8 cellular contexts compared by ENCODE assay signal in the genomic region with DNA sequence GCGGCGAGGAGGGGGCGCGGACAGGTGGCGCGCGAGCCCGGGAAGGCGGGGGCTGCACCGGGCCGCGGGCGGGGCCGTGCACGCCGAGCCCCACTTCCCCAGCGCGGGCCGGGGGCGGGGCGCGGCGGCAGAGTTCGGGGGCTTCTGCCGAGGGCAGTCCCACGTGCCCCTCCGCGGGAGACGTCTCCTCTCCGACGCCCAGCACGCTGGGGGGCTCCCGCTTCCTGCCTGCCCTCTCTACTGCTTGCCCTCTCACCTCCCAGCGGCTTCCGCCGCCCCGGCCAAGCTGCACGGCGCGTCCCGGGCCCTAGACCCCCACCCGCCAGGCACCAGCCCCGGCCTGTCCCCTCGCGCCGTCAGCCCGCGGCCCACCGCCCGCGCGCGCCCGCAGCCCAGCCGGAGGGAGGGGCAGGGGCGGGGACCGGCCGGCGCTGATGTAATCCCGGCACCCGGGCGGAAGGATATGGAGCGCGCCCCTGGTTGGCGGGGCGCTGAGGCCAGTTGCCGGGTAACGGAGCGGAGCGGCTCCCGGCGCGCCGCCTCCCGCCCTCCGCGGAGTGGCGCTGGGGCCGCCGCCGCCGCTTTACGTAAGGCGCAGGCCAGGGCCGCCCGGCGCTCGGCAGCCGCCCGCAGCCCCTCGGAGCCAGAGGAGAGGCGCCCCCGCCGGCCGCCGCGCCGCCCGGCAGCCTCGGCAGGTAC. TPM values are rescaled to one million over a fixed set of nuclear protein-coding genes. Genes with fewer than 3 reads are reported as not detected.
A peak's percentile ranks its signal among the peaks of the same experiment; 100 is the strongest.
DNase-seq lines count a peak whose midpoint lies in the region; ATAC-seq and TF ChIP-seq lines count a peak whose summit lies in the region.

A gene with protein sequence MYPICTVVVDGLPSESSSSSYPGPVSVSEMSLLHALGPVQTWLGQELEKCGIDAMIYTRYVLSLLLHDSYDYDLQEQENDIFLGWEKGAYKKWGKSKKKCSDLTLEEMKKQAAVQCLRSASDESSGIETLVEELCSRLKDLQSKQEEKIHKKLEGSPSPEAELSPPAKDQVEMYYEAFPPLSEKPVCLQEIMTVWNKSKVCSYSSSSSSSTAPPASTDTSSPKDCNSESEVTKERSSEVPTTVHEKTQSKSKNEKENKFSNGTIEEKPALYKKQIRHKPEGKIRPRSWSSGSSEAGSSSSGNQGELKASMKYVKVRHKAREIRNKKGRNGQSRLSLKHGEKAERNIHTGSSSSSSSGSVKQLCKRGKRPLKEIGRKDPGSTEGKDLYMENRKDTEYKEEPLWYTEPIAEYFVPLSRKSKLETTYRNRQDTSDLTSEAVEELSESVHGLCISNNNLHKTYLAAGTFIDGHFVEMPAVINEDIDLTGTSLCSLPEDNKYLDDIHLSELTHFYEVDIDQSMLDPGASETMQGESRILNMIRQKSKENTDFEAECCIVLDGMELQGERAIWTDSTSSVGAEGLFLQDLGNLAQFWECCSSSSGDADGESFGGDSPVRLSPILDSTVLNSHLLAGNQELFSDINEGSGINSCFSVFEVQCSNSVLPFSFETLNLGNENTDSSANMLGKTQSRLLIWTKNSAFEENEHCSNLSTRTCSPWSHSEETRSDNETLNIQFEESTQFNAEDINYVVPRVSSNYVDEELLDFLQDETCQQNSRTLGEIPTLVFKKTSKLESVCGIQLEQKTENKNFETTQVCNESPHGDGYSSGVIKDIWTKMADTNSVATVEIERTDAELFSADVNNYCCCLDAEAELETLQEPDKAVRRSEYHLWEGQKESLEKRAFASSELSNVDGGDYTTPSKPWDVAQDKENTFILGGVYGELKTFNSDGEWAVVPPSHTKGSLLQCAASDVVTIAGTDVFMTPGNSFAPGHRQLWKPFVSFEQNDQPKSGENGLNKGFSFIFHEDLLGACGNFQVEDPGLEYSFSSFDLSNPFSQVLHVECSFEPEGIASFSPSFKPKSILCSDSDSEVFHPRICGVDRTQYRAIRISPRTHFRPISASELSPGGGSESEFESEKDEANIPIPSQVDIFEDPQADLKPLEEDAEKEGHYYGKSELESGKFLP (N-terminal part only) (plus strand): TSS at position 581 of the 699 bp plus-strand sequence. CDS start 41,727 bp downstream, outside the sequence.

- peaks cover 0 to 2% (median under 1%) of the 10 kb centered on the region in 4 donors for H3K36me3 ChIP-seq in liver (ENCODE audit: control insufficient read depth in 4 of 4, insufficient read depth in 3 of 4, low read depth in 1 of 4, low read length in 3 of 4)

- H3K9me3 ChIP-seq in liver (ENCODE audit: control insufficient read depth in 4 of 4, low read length in 3 of 4): no peaks in the 10 kb centered on the region

- peaks cover 4 to 36% (median 28%) of the 10 kb centered on the region in 4 donors for H3K4me1 ChIP-seq in liver (ENCODE audit: control insufficient read depth in 4 of 4, insufficient read depth in 4 of 4, low read length in 3 of 4)

- TF ChIP-seq RAD21 in liver (IDR thresholded peaks at IDR 0.05): no peak

- DNase-seq in C1 segment of cervical spinal cord (lab: John Stamatoyannopoulos, UW) (peak in 13 of 14 donors; percentile 55 to 92 (median 81)), NCI-H748 (lab: John Stamatoyannopoulos, UW; ENCODE audit: unreplicated experiment) (peak; percentile 92)
- DNase-seq in activated CD4-positive, alpha-beta T cell treated with anti-CD3 and anti-CD28 coated beads, Interleukin-2, amount 50 U/mL, for 24 hours (ENCODE audit: low read depth in 1 of 2, low spot score in 1 of 2): peak; percentile 81 to 82
- peak; percentile 90 for DNase-seq in stimulated activated CD4-positive, alpha-beta T cell treated with anti-CD3 and anti-CD28 coated beads, Interleukin-4, amount 100 ng/mL, for 1 hour

- peak within 1 kb of the TSS; percentile 76 to 94 (median 84) for H3K4me3 ChIP-seq in liver (ENCODE audit: low read depth in 1 of 3, low read length in 3 of 3)

- WGBS in liver: under 1% methylated on average over 100 of the region's 100 CpGs

- H3K9me3 Mint-ChIP-seq in dendritic cell treated with granulocyte-macrophage colony-stimulating factor and Interleukin-4, amounts not matched to agents 40 ng/mL and 50 ng/mL, for 4 days: no peaks in the 10 kb centered on the region

- peaks cover 64% of the 10 kb centered on the region for H3K4me1 Mint-ChIP-seq in dendritic cell treated with granulocyte-macrophage colony-stimulating factor and Interleukin-4, amounts not matched to agents 40 ng/mL and 50 ng/mL, for 4 days (ENCODE audit: low read depth)

- no peaks in the 10 kb centered on the region for H3K27me3 ChIP-seq in liver (ENCODE audit: control insufficient read depth in 4 of 4, insufficient read depth in 4 of 4, low read length in 3 of 4)

- peaks cover 14% of the 10 kb centered on the region for H3K36me3 Mint-ChIP-seq in dendritic cell treated with granulocyte-macrophage colony-stimulating factor and Interleukin-4, amounts not matched to agents 40 ng/mL and 50 ng/mL, for 4 days (ENCODE audit: low read depth)

- peak within 1 kb of the TSS; percentile 98 for H3K27ac ChIP-seq in liver (ENCODE audit: low read depth in 1 of 2, low read length in 2 of 2)

- peak; percentile 64 for ATAC-seq in GM19351 (IDR thresholded peaks at IDR 0.05; ENCODE audit: unreplicated experiment)
- ATAC-seq in HG03521 (IDR thresholded peaks at IDR 0.05; ENCODE audit: unreplicated experiment): peak; percentile 72

- TF ChIP-seq CTCF in liver (IDR thresholded peaks at IDR 0.05; ENCODE audit: low read depth, low read length, missing input control): no peak

- peak within 1 kb of the TSS; percentile 80 for H3K4me3 Mint-ChIP-seq in dendritic cell treated with granulocyte-macrophage colony-stimulating factor and Interleukin-4, amounts not matched to agents 40 ng/mL and 50 ng/mL, for 4 days

- peaks cover 4% of the 10 kb centered on the region for H3K27me3 Mint-ChIP-seq in dendritic cell treated with granulocyte-macrophage colony-stimulating factor and Interleukin-4, amounts not matched to agents 40 ng/mL and 50 ng/mL, for 4 days

- H3K9ac ChIP-seq in liver (ENCODE audit: low read depth in 1 of 2, low read length in 2 of 2): peak within 1 kb of the TSS; percentile 68 to 83

- intact Hi-C loops in dendritic cell treated with granulocyte-macrophage colony-stimulating factor and Interleukin-4, amounts not matched to agents 40 ng/mL and 50 ng/mL, for 4 days (cut with micrococcal nuclease): loop anchor here (5.0 kb wide), 3 partner anchors 65 to 110 kb away; a partner anchor contains a TSS

- H3K27ac Mint-ChIP-seq in dendritic cell treated with granulocyte-macrophage colony-stimulating factor and Interleukin-4, amounts not matched to agents 40 ng/mL and 50 ng/mL, for 4 days: peak within 1 kb of the TSS; percentile 85

TF ChIP-seq in liver, 16 proteins besides CTCF, POLR2A, EP300 and RAD21:
- TF ChIP-seq FOXA1 (IDR thresholded peaks at IDR 0.05) (no peak), YY1 (IDR thresholded peaks at IDR 0.05) (peak; percentile 24)

RNA-seq across cellular contexts. Expression of the gene that starts here (rescaled TPM):
- 10 to 100 TPM; 25.5 to 34.4 TPM for total RNA-seq in liver
- polyA plus RNA-seq in liver: 10 to 100 TPM in 1 of 2 donors, 1 to 10 TPM in 1; 8.9 to 11.4 TPM

Comparison
In these comparisons a context has a peak if more than half of its experiments do, and no peak if none do; other contexts are left out.
1. Peak in every context shown above with its lines: DNase-seq, ATAC-seq, H3K4me3 ChIP-seq and H3K27ac ChIP-seq.